Comparison of ENCODE assay signal across 28 cellular contexts in the genomic region with DNA sequence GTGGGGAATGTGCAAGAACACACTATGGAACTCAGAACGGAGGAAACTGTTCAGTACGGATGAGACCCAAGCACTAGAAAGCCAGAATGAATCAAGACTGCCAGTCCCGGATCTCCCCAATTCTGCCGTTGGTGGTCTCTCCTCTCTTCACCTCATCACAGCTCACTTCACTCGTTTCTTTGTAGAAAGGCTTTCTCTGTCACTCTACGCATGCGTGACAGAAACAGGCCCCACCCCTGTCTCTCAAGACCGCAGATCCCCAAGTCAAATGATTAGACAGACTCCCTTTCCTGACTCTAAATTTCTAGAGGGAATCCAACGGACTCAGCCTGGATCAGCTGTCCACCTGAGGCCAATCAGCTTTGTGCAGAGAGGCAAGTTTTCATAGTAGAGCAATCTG.
"Had no signal": no experiment of that assay in that cellular context is flagged by ENCODE, and none has a peak within 500 bp of the region (broad histone marks: within the 10 kb centered on the region; RNA-seq: fewer than 3 reads in every experiment).

No MANE protein-coding gene starts in this region.

- H3K27ac Mint-ChIP-seq: stimulated activated effector memory CD8-positive, alpha-beta T cell treated with anti-CD3 and anti-CD28 coated beads, Interleukin-12 subunit alpha, Interleukin-12 subunit beta, amount 100 ng/mL, for 72 hours; stimulated activated memory B cell treated with anti-CD40 and anti-IgM and Interleukin-4, amounts not matched to agents 10 μg/mL and 1 μg/mL and 100 μg/mL, for 72 hours; stimulated activated naive B cell treated with anti-CD40 and anti-IgM and Interleukin-4, amounts not matched to agents 10 μg/mL and 1 μg/mL and 100 μg/mL, for 72 hours; stimulated activated naive CD8-positive, alpha-beta T cell treated with anti-CD3 and anti-CD28 coated beads, Interleukin-15, amount 100 ng/mL, for 72 hours; stimulated activated naive CD8-positive, alpha-beta T cell treated with anti-CD3 and anti-CD28 coated beads, Interleukin-15, Interleukin-2, amounts not matched to agents 100 ng/mL and 50 ng/mL, for 24 hours; type B pancreatic cell had no signal

- H3K36me3 ChIP-seq: stomach, suprapubic skin, thoracic aorta, thyroid gland, tibial artery, tibial nerve, transverse colon, upper lobe of left lung, upper lobe of right lung, uterus, vagina had no signal

- H3K9me3 ChIP-seq: stomach, suprapubic skin, thoracic aorta, thyroid gland, tibial artery, tibial nerve, transverse colon, upper lobe of left lung, upper lobe of right lung, uterus, vagina had no signal

- H3K4me1 ChIP-seq: stomach, suprapubic skin, tibial artery, transverse colon, upper lobe of left lung, upper lobe of right lung, uterus had no signal

- FAIRE-seq: urothelium cell line had no signal

- ATAC-seq: stimulated activated effector memory CD8-positive, alpha-beta T cell treated with anti-CD3 and anti-CD28 coated beads, Interleukin-12 subunit alpha, Interleukin-12 subunit beta, amount 100 ng/mL, for 72 hours; stimulated activated memory B cell treated with anti-CD40 and anti-IgM and Interleukin-4, amounts not matched to agents 10 μg/mL and 1 μg/mL and 100 μg/mL, for 72 hours; stimulated activated naive B cell treated with anti-CD40 and anti-IgM and Interleukin-4, amounts not matched to agents 10 μg/mL and 1 μg/mL and 100 μg/mL, for 72 hours; stimulated activated naive CD8-positive, alpha-beta T cell treated with anti-CD3 and anti-CD28 coated beads, Interleukin-15, amount 100 ng/mL, for 72 hours; stimulated activated naive CD8-positive, alpha-beta T cell treated with anti-CD3 and anti-CD28 coated beads, Interleukin-15, Interleukin-2, amounts not matched to agents 100 U/mL and 50 U/mL, for 24 hours; upper lobe of right lung had no signal

- H3K36me3 Mint-ChIP-seq: stimulated activated effector memory CD8-positive, alpha-beta T cell treated with anti-CD3 and anti-CD28 coated beads, Interleukin-12 subunit alpha, Interleukin-12 subunit beta, amount 100 ng/mL, for 72 hours; stimulated activated memory B cell treated with anti-CD40 and anti-IgM and Interleukin-4, amounts not matched to agents 10 μg/mL and 1 μg/mL and 100 μg/mL, for 72 hours; stimulated activated naive B cell treated with anti-CD40 and anti-IgM and Interleukin-4, amounts not matched to agents 10 μg/mL and 1 μg/mL and 100 μg/mL, for 72 hours; type B pancreatic cell had no signal

- DNase-seq: stimulated activated CD4-positive, alpha-beta T cell treated with anti-CD3 and anti-CD28 coated beads, Interleukin-2, amount 100 ng/mL, for 48 hours; stimulated activated CD4-positive, alpha-beta T cell treated with anti-CD3 and anti-CD28 coated beads, Interleukin-4, amount 100 ng/mL, for 1 hour; stimulated activated CD4-positive, alpha-beta T cell treated with anti-CD3 and anti-CD28 coated beads, Interleukin-4, amount 100 ng/mL, for 24 hours; stimulated activated CD4-positive, alpha-beta T cell treated with anti-CD3 and anti-CD28 coated beads, Interleukin-4, amount 100 ng/mL, for 4 hours; stimulated activated CD8-positive, alpha-beta memory T cell treated with anti-CD3 and anti-CD28 coated beads, Interleukin-4, amount 100 ng/mL, for 48 hours; stimulated activated naive B cell treated with anti-CD40 and anti-IgM and Interleukin-4, amounts not matched to agents 10 μg/mL and 1 μg/mL and 100 μg/mL, for 72 hours; stimulated activated naive CD4-positive, alpha-beta T cell; stimulated activated naive CD4-positive, alpha-beta T cell treated with Interleukin-2 at 50 U/mL for 16 hours; stimulated activated naive CD8-positive, alpha-beta T cell treated with anti-CD3 and anti-CD28 coated beads, Interleukin-15, amount 100 ng/mL, for 72 hours; stimulated activated naive CD8-positive, alpha-beta T cell treated with anti-CD3 and anti-CD28 coated beads, Interleukin-15, Interleukin-2, amounts not matched to agents 100 U/mL and 50 U/mL, for 24 hours; stomach; substantia nigra; thyroid gland; tibial artery; transverse colon; trophoblast cell; upper lobe of left lung; upper lobe of right lung; uterus had no signal

- H3K4me3 ChIP-seq: stomach, suprapubic skin, thoracic aorta, thyroid gland, tibial artery, tibial nerve, transverse colon, upper lobe of left lung, upper lobe of right lung, uterus, vagina had no signal

- H3K27ac ChIP-seq: stomach, suprapubic skin, thoracic aorta, thyroid gland, tibial artery, tibial nerve, transverse colon, upper lobe of left lung, upper lobe of right lung, uterus, vagina had no signal

- H3K4me3 Mint-ChIP-seq: stimulated activated effector memory CD8-positive, alpha-beta T cell treated with anti-CD3 and anti-CD28 coated beads, Interleukin-12 subunit alpha, Interleukin-12 subunit beta, amount 100 ng/mL, for 72 hours; stimulated activated memory B cell treated with anti-CD40 and anti-IgM and Interleukin-4, amounts not matched to agents 10 μg/mL and 1 μg/mL and 100 μg/mL, for 72 hours; stimulated activated naive B cell treated with anti-CD40 and anti-IgM and Interleukin-4, amounts not matched to agents 10 μg/mL and 1 μg/mL and 100 μg/mL, for 72 hours; stimulated activated naive CD8-positive, alpha-beta T cell treated with anti-CD3 and anti-CD28 coated beads, Interleukin-15, amount 100 ng/mL, for 72 hours; stimulated activated naive CD8-positive, alpha-beta T cell treated with anti-CD3 and anti-CD28 coated beads, Interleukin-15, Interleukin-2, amounts not matched to agents 100 ng/mL and 50 ng/mL, for 24 hours; type B pancreatic cell had no signal

- H3K27me3 Mint-ChIP-seq: stimulated activated memory B cell treated with anti-CD40 and anti-IgM and Interleukin-4, amounts not matched to agents 10 μg/mL and 1 μg/mL and 100 μg/mL, for 72 hours; stimulated activated naive B cell treated with anti-CD40 and anti-IgM and Interleukin-4, amounts not matched to agents 10 μg/mL and 1 μg/mL and 100 μg/mL, for 72 hours; stimulated activated naive CD8-positive, alpha-beta T cell treated with anti-CD3 and anti-CD28 coated beads, Interleukin-15, amount 100 ng/mL, for 72 hours; stimulated activated naive CD8-positive, alpha-beta T cell treated with anti-CD3 and anti-CD28 coated beads, Interleukin-15, Interleukin-2, amounts not matched to agents 100 ng/mL and 50 ng/mL, for 24 hours had no signal

- H3K4me1 Mint-ChIP-seq: stimulated activated effector memory CD8-positive, alpha-beta T cell treated with anti-CD3 and anti-CD28 coated beads, Interleukin-12 subunit alpha, Interleukin-12 subunit beta, amount 100 ng/mL, for 72 hours; stimulated activated memory B cell treated with anti-CD40 and anti-IgM and Interleukin-4, amounts not matched to agents 10 μg/mL and 1 μg/mL and 100 μg/mL, for 72 hours; stimulated activated naive B cell treated with anti-CD40 and anti-IgM and Interleukin-4, amounts not matched to agents 10 μg/mL and 1 μg/mL and 100 μg/mL, for 72 hours; stimulated activated naive CD8-positive, alpha-beta T cell treated with anti-CD3 and anti-CD28 coated beads, Interleukin-15, amount 100 ng/mL, for 72 hours had no signal

- H3K27me3 ChIP-seq: stomach, suprapubic skin, thyroid gland, tibial artery, tibial nerve, transverse colon, upper lobe of left lung, upper lobe of right lung, uterus, vagina had no signal
